Comparison of ENCODE assay signal across 1 cellular context in genomic region chr5:71695561-71695960, GRCh38.
TF ChIP-seq lines count a peak whose summit lies in the region.

No MANE protein-coding gene starts in this region.

TF ChIP-seq in HepG2, 621 proteins besides CTCF, POLR2A, EP300 and RAD21 (continued from another document):
- TF ChIP-seq NCOR1 (IDR thresholded peaks at IDR 0.05; ENCODE audit: borderline replicate concordance, low read length) (0 out of 2 replicates have a peak, but pooled peaks have one; percentile 5), ZNF609 (CRISPR knock-in tag; IDR thresholded peaks at IDR 0.05; ENCODE audit: borderline replicate concordance) (0 out of 2 replicates have a peak, but pooled peaks have one; percentile 3), ZNF205 (CRISPR knock-in tag; IDR thresholded peaks at IDR 0.05) (no peak), TFE3 (CRISPR knock-in tag; IDR thresholded peaks at IDR 0.05) (0 out of 2 replicates have a peak, but pooled peaks have one; percentile 7)
